15 cellular contexts compared by ENCODE assay signal in genomic region chr7:150936018-150936417, GRCh38.
"Had no signal": no experiment of that assay in that cellular context is flagged by ENCODE, and none has a peak within 500 bp of the region (broad histone marks: within the 10 kb centered on the region; RNA-seq: fewer than 3 reads in every experiment).

No MANE protein-coding gene starts in this region.

- H3K4me3 Mint-ChIP-seq: activated naive CD8-positive, alpha-beta T cell treated with anti-CD3 and anti-CD28 coated beads, Interleukin-2, amount 50 U/mL, for 24 hours; mesothelial cell of epicardium; stimulated activated effector memory CD8-positive, alpha-beta T cell treated with anti-CD3 and anti-CD28 coated beads, Interleukin-12 subunit alpha, Interleukin-12 subunit beta, amount 100 ng/mL, for 72 hours had no signal

- ATAC-seq: activated naive CD8-positive, alpha-beta T cell treated with anti-CD3 and anti-CD28 coated beads, Interleukin-2, amount 50 U/mL, for 24 hours; left lobe of liver; naive thymus-derived CD8-positive, alpha-beta T cell; right lobe of liver; stimulated activated effector memory CD8-positive, alpha-beta T cell treated with anti-CD3 and anti-CD28 coated beads, Interleukin-12 subunit alpha, Interleukin-12 subunit beta, amount 100 ng/mL, for 72 hours had no signal

- H2AFZ ChIP-seq: parathyroid adenoma had no signal

- H3K9ac ChIP-seq: parathyroid adenoma had no signal

- H3K9me3 Mint-ChIP-seq: activated naive CD8-positive, alpha-beta T cell treated with anti-CD3 and anti-CD28 coated beads, Interleukin-2, amount 50 U/mL, for 24 hours; mesothelial cell of epicardium; naive thymus-derived CD8-positive, alpha-beta T cell; stimulated activated effector memory CD8-positive, alpha-beta T cell treated with anti-CD3 and anti-CD28 coated beads, Interleukin-12 subunit alpha, Interleukin-12 subunit beta, amount 100 ng/mL, for 72 hours had no signal

- H3K27me3 Mint-ChIP-seq: activated naive CD8-positive, alpha-beta T cell treated with anti-CD3 and anti-CD28 coated beads, Interleukin-2, amount 50 U/mL, for 24 hours; naive thymus-derived CD8-positive, alpha-beta T cell had no signal

- H3K27me3 ChIP-seq: right lobe of liver, tibial nerve had no signal

- H3K27ac Mint-ChIP-seq: activated naive CD8-positive, alpha-beta T cell treated with anti-CD3 and anti-CD28 coated beads, Interleukin-2, amount 50 U/mL, for 24 hours; mesothelial cell of epicardium; naive thymus-derived CD8-positive, alpha-beta T cell; stimulated activated effector memory CD8-positive, alpha-beta T cell treated with anti-CD3 and anti-CD28 coated beads, Interleukin-12 subunit alpha, Interleukin-12 subunit beta, amount 100 ng/mL, for 72 hours had no signal

- DNase-seq: activated gamma-delta T cell treated with Interleukin-2 at 50 U/mL for 16 hours; activated naive CD8-positive, alpha-beta T cell treated with anti-CD3 and anti-CD28 coated beads, Interleukin-2, amount 50 U/mL, for 24 hours; naive thymus-derived CD8-positive, alpha-beta T cell; small intestine; stimulated activated CD4-positive, alpha-beta T cell treated with anti-CD3 and anti-CD28 coated beads, Interleukin-2, amount 100 ng/mL, for 24 hours; stomach; T-helper 9 cell had no signal

- H3K79me2 ChIP-seq: parathyroid adenoma had no signal

- H3K9me3 ChIP-seq: right lobe of liver, stomach, suprapubic skin, tibial nerve had no signal

- H3K4me1 ChIP-seq: right lobe of liver had no signal

- H3K4me3 ChIP-seq: lung, right lobe of liver, stomach, suprapubic skin, tibial nerve had no signal

- H3K36me3 ChIP-seq: right lobe of liver, stomach, suprapubic skin, tibial nerve had no signal

- H3K36me3 Mint-ChIP-seq: mesothelial cell of epicardium; naive thymus-derived CD8-positive, alpha-beta T cell; stimulated activated effector memory CD8-positive, alpha-beta T cell treated with anti-CD3 and anti-CD28 coated beads, Interleukin-12 subunit alpha, Interleukin-12 subunit beta, amount 100 ng/mL, for 72 hours had no signal

- H3K27ac ChIP-seq: parathyroid adenoma, right lobe of liver, stomach, suprapubic skin, tibial nerve had no signal
